In genomic region chr11:119790476-119790875, GRCh38 we compare ENCODE assay signal across 28 cellular contexts.
"Had no signal": no experiment of that assay in that cellular context is flagged by ENCODE, and none has a peak within 500 bp of the region (broad histone marks: within the 10 kb centered on the region; RNA-seq: fewer than 3 reads in every experiment).

No MANE protein-coding gene starts in this region.

- DNase-seq: activated CD4-positive, alpha-beta T cell treated with anti-CD3 and anti-CD28 coated beads for 36 hours; activated CD4-positive, alpha-beta T cell treated with anti-CD3 and anti-CD28 coated beads, Interleukin-2, amount 50 U/mL, for 4 hours; activated CD8-positive, alpha-beta memory T cell treated with anti-CD3 and anti-CD28 coated beads, Interleukin-2, amount 50 U/mL, for 48 hours; activated naive CD4-positive, alpha-beta T cell treated with anti-CD3 and anti-CD28 coated beads, Interleukin-2, amount 50 U/mL, for 16 hours; activated naive CD8-positive, alpha-beta T cell treated with anti-CD3 and anti-CD28 coated beads, Interleukin-2, amount 50 U/mL, for 24 hours; activated T-cell treated with anti-CD3 and anti-CD28 coated beads, Interleukin-2, amount 50 U/mL, for 4 hours; brain microvascular endothelial cell; caudate nucleus; effector memory CD8-positive, alpha-beta T cell; esophagus squamous epithelium; gastrocnemius medialis; heart left ventricle; nucleus accumbens; stimulated activated CD4-positive, alpha-beta T cell treated with anti-CD3 and anti-CD28 coated beads, Interleukin-2, amount 100 ng/mL, for 48 hours; stimulated activated naive CD4-positive, alpha-beta T cell; T-helper 9 cell; testis; trophoblast cell had no signal

- H3K27me3 ChIP-seq: brain microvascular endothelial cell, gastrocnemius medialis, testis, vagina had no signal

- H2AFZ ChIP-seq: parathyroid adenoma had no signal

- ATAC-seq: activated CD4-positive, alpha-beta T cell treated with anti-CD3 and anti-CD28 coated beads for 36 hours; activated T-cell treated with anti-CD3 and anti-CD28 coated beads, Interleukin-2, amount 50 U/mL, for 4 hours; effector memory CD8-positive, alpha-beta T cell; gastrocnemius medialis; heart left ventricle; left lobe of liver; naive thymus-derived CD8-positive, alpha-beta T cell; sciatic nerve; WTC11 had no signal

- H3K9me3 Mint-ChIP-seq: activated naive CD8-positive, alpha-beta T cell treated with anti-CD3 and anti-CD28 coated beads, Interleukin-2, amount 50 U/mL, for 24 hours; activated T-cell treated with anti-CD3 and anti-CD28 coated beads, Interleukin-2, amount 50 U/mL, for 4 hours; activated T-helper 2 cell treated with anti-CD3 and anti-CD28 coated beads, Interferon-gamma antibody, Interleukin-2, Interleukin-4, amounts not matched to agents 10 μg/mL and 5 μg/mL and 100 μg/mL, durations not matched to agents 14 hours and 24 hours and 36 hours; effector memory CD8-positive, alpha-beta T cell; mesothelial cell of epicardium; naive thymus-derived CD8-positive, alpha-beta T cell; WTC11 had no signal

- H3K4me1 ChIP-seq: gastrocnemius medialis, heart left ventricle, parathyroid adenoma, testis had no signal

- H3K27ac Mint-ChIP-seq: activated CD4-positive, alpha-beta T cell treated with anti-CD3 and anti-CD28 coated beads for 36 hours; activated naive CD8-positive, alpha-beta T cell treated with anti-CD3 and anti-CD28 coated beads, Interleukin-2, amount 50 U/mL, for 24 hours; activated T-helper 2 cell treated with anti-CD3 and anti-CD28 coated beads, Interferon-gamma antibody, Interleukin-2, Interleukin-4, amounts not matched to agents 10 μg/mL and 5 μg/mL and 100 μg/mL, durations not matched to agents 14 hours and 24 hours and 36 hours; effector memory CD8-positive, alpha-beta T cell; mesothelial cell of epicardium; WTC11 had no signal

- H3K9me3 ChIP-seq: esophagus squamous epithelium, gastrocnemius medialis, heart left ventricle, testis, vagina had no signal

- FAIRE-seq: keratinocyte had no signal

- H3K4me3 ChIP-seq: esophagus squamous epithelium, gastrocnemius medialis, heart left ventricle, smooth muscle cell, testis, vagina had no signal

- H3K4me2 ChIP-seq: smooth muscle cell had no signal

- H3K4me1 Mint-ChIP-seq: activated CD4-positive, alpha-beta T cell treated with anti-CD3 and anti-CD28 coated beads for 36 hours; activated naive CD8-positive, alpha-beta T cell treated with anti-CD3 and anti-CD28 coated beads, Interleukin-2, amount 50 U/mL, for 24 hours; naive thymus-derived CD8-positive, alpha-beta T cell had no signal

- H3K27ac ChIP-seq: brain microvascular endothelial cell, esophagus squamous epithelium, gastrocnemius medialis, heart left ventricle, parathyroid adenoma, testis, vagina had no signal

- H3K9ac ChIP-seq: parathyroid adenoma had no signal

- H3K27me3 Mint-ChIP-seq: activated naive CD8-positive, alpha-beta T cell treated with anti-CD3 and anti-CD28 coated beads, Interleukin-2, amount 50 U/mL, for 24 hours had no signal

- H3K4me3 Mint-ChIP-seq: activated CD4-positive, alpha-beta T cell treated with anti-CD3 and anti-CD28 coated beads for 36 hours; activated naive CD8-positive, alpha-beta T cell treated with anti-CD3 and anti-CD28 coated beads, Interleukin-2, amount 50 U/mL, for 24 hours; activated T-cell treated with anti-CD3 and anti-CD28 coated beads, Interleukin-2, amount 50 U/mL, for 4 hours; effector memory CD8-positive, alpha-beta T cell; mesothelial cell of epicardium; naive thymus-derived CD8-positive, alpha-beta T cell; WTC11 had no signal

- H3K36me3 ChIP-seq: brain microvascular endothelial cell, esophagus squamous epithelium, gastrocnemius medialis, heart left ventricle, vagina had no signal

- H3K36me3 Mint-ChIP-seq: mesothelial cell of epicardium; naive thymus-derived CD8-positive, alpha-beta T cell; WTC11 had no signal
